Comparison of ENCODE assay signal across 19 cellular contexts in genomic region chr4:107843394-107843793, GRCh38. TPM values are rescaled to one million over a fixed set of nuclear protein-coding genes. Genes with fewer than 3 reads are reported as not detected.
DNase-seq lines count a peak whose midpoint lies in the region; ATAC-seq, FAIRE-seq and TF ChIP-seq lines count a peak whose summit lies in the region.
"Had no signal": no experiment of that assay in that cellular context is flagged by ENCODE, and none has a peak within 500 bp of the region (broad histone marks: within the 10 kb centered on the region; RNA-seq: fewer than 3 reads in every experiment).

No MANE protein-coding gene starts in this region.

- FAIRE-seq in GM12892 (lab: Jason Lieb, UNC) (peak; percentile 50), islet of Langerhans (lab: Jason Lieb, UNC) (peak; percentile 45), small intestine (lab: Jason Lieb, UNC) (no peak)
- FAIRE-seq: A204.1, H1 had no signal

- H3K27ac ChIP-seq in small intestine (ENCODE audit: low read depth in 1 of 2, low read length in 1 of 2) = no peak overlapping the region
- H3K27ac ChIP-seq: KMS-11, PC-9, SK-N-MC had no signal

- H3K36me3 ChIP-seq in small intestine (ENCODE audit: control insufficient read depth in 2 of 2, insufficient read depth in 2 of 2, low read length in 2 of 2) = no peaks in the 10 kb centered on the region
- H3K36me3 ChIP-seq: MG63 had no signal

- ATAC-seq in GM19328 (IDR thresholded peaks at IDR 0.05; ENCODE audit: unreplicated experiment) (no peak), GM21367 (IDR thresholded peaks at IDR 0.05; ENCODE audit: unreplicated experiment) (no peak)

- H3K4me3 ChIP-seq in small intestine (ENCODE audit: low read depth in 1 of 2, low read length in 2 of 2) = no peak overlapping the region
- H3K4me3 ChIP-seq: MG63, PC-9, SK-N-MC had no signal

- no peaks in the 10 kb centered on the region for H3K9me3 ChIP-seq in small intestine (ENCODE audit: control insufficient read depth, low read depth)
- H3K9me3 ChIP-seq: MG63 had no signal

- 43 to 81% (median 65%) methylated on average over 1 of the region's 1 CpG for WGBS in small intestine, 3 donors

- DNase-seq in NCI-H146 (lab: John Stamatoyannopoulos, UW) (peak; percentile 5), NCI-H146 treated with DMSO at 0.1 percent for 48 hours (lab: John Stamatoyannopoulos, UW; ENCODE audit: unreplicated experiment) (no peak), GM12892 (ENCODE audit: insufficient read length) (no peak), myocyte (ENCODE audit: low read depth) (peak; percentile 50), small intestine (no peak)
- DNase-seq: CD4-positive, CD25-positive, alpha-beta regulatory T cell; MG63; NCI-H1092 treated with DMSO at 0.1 percent for 48 hours; NCI-H187 treated with DMSO at 0.1 percent for 48 hours; NCI-H226; NCI-H526; PC-9 had no signal

- H3K4me1 ChIP-seq in small intestine (ENCODE audit: control insufficient read depth in 2 of 2, insufficient read depth in 1 of 2, low read depth in 1 of 2, low read length in 1 of 2) = peaks cover 0 to under 1% of the 10 kb centered on the region in 2 donors

- no peaks in the 10 kb centered on the region for H3K27me3 ChIP-seq in small intestine (ENCODE audit: control insufficient read depth in 2 of 2, insufficient read depth in 2 of 2, low read length in 2 of 2)
- H3K27me3 ChIP-seq: MG63 had no signal

- TF ChIP-seq POLR2A in GM12892 (IDR thresholded peaks at IDR 0.05; ENCODE audit: low read depth, low read length) = no peak

RNA-seq across cellular contexts. Expression of gene SGMS2, which starts 18.7 kb away (rescaled TPM):
- not detected for polyA plus RNA-seq in GM12892 (2012; ENCODE audit: missing spikeins)
- 76.4 and 103 TPM in 2 replicates for total RNA-seq in myocyte
- polyA plus RNA-seq in myocyte (2012) = 14.9 TPM
- polyA plus RNA-seq in small intestine = 10 to 100 TPM in 1 of 3 donors, 1 to 10 TPM in 2; 8.1 to 24.9 (median 9.2) TPM
- total RNA-seq: CD4-positive, CD25-positive, alpha-beta regulatory T cell had no signal
- polyA plus RNA-seq: CD4-positive, CD25-positive, alpha-beta regulatory T cell had no signal

Comparison
In these comparisons a context has a peak if more than half of its experiments do, and no peak if none do; other contexts are left out.
1. DNase-seq: peak in NCI-H146 (single experiment) and myocyte (single experiment); none in NCI-H146 treated with DMSO at 0.1 percent for 48 hours (single experiment), GM12892 (single experiment) and small intestine (single experiment).